ENCODE assay signal across 8 cellular contexts in genomic region chr6:132798820-132799538, GRCh38. TPM values are rescaled to one million over a fixed set of nuclear protein-coding genes. Genes with fewer than 3 reads are reported as not detected.
A peak's percentile ranks its signal among the peaks of the same experiment; 100 is the strongest.
DNase-seq lines count a peak whose midpoint lies in the region; ATAC-seq and TF ChIP-seq lines count a peak whose summit lies in the region.

No MANE protein-coding gene starts in this region.

- H3K27ac Mint-ChIP-seq in osteocyte (ENCODE audit: unreplicated experiment) = no peak overlapping the region

- H3K9me3 ChIP-seq in SJSA1 (replicated peaks) (0 out of 2 replicates have a peak, but pooled peaks cover 3% of the 10 kb centered on the region), aorta (ENCODE audit: control insufficient read depth, low read length) (peaks cover 2% of the 10 kb centered on the region)

- peak; percentile 90 for TF ChIP-seq CTCF in osteocyte (IDR thresholded peaks at IDR 0.05)

- H3K9me3 Mint-ChIP-seq in osteocyte (ENCODE audit: unreplicated experiment) = no peaks in the 10 kb centered on the region

- H3K36me3 ChIP-seq in SJSA1 (no peaks in the 10 kb centered on the region), aorta (ENCODE audit: control insufficient read depth in 1 of 2, insufficient read depth in 2 of 2, low read length in 1 of 2) (no peaks in the 10 kb centered on the region)

- in situ Hi-C loops in G401 (cut with HindIII; ENCODE audit: low sequenced_read_pairs) = loop anchor here (25.0 kb wide), 1 partner anchor 262 kb away; the partner anchor contains the start of gene TAAR9
- in situ Hi-C loops in KBM-7 (cut with MboI; ENCODE audit: low pct_unique_long_range_greater_than_20kb, low sequenced_read_pairs) = loop anchor here (25.0 kb wide), 2 partner anchors 137 to 262 kb away; partner anchors contain the start of genes TAAR1 and TAAR9

- WGBS in aorta, 2 donors = 14 to 16% methylated on average over 17 of the region's 17 CpGs

- H3K36me3 Mint-ChIP-seq in osteocyte (ENCODE audit: unreplicated experiment) = peaks cover 4% of the 10 kb centered on the region

- H3K27me3 ChIP-seq in SJSA1 (replicated peaks) (no peaks in the 10 kb centered on the region), aorta (ENCODE audit: control insufficient read depth in 1 of 2, insufficient read depth in 2 of 2, low read length in 1 of 2) (no peaks in the 10 kb centered on the region)

- H3K4me1 Mint-ChIP-seq in osteocyte (ENCODE audit: unreplicated experiment) = peaks cover 11% of the 10 kb centered on the region

- peaks cover 22% of the 10 kb centered on the region for H3K27me3 Mint-ChIP-seq in osteocyte (ENCODE audit: unreplicated experiment)

- H3K4me3 Mint-ChIP-seq in osteocyte (ENCODE audit: unreplicated experiment) = peak overlapping the region; percentile 84

- ATAC-seq in GM21786 (IDR thresholded peaks at IDR 0.05; ENCODE audit: unreplicated experiment) (peak; percentile 92), Right ventricle myocardium superior (ENCODE audit: poor library complexity) (peak; percentile 93), aorta (ENCODE audit: low FRiP score) (peak; percentile 79)

- intact Hi-C loops in Right ventricle myocardium superior (cut with DNase I) = no loop called here
- intact Hi-C loops in aorta (cut with DNase I) = loop anchor here in 1 of 2 donors (10.0 kb wide), 2 partner anchors 124 to 264 kb away; partner anchors contain the start of gene TAAR9

- DNase-seq in G401 (ENCODE audit: low spot score) (peak; percentile 81), KBM-7 (peak; percentile 76), SJSA1 (ENCODE audit: low read depth in 1 of 2, low spot score in 2 of 2) (peak in 1 of 2 experiments; percentile 61), Right ventricle myocardium superior (peak; percentile 80), osteocyte (ENCODE audit: extremely low spot score, unreplicated experiment) (no peak), aorta (peak; percentile 73 to 82)
- peak; percentile 79 for DNase-seq in activated naive CD4-positive, alpha-beta T cell treated with anti-CD3 and anti-CD28 coated beads, Interleukin-2, amount 50 U/mL, for 16 hours

- H3K4me1 ChIP-seq in SJSA1 (replicated peaks) (no peaks in the 10 kb centered on the region), aorta (ENCODE audit: control insufficient read depth in 1 of 2, insufficient read depth in 2 of 2, low read length in 2 of 2) (no peaks in the 10 kb centered on the region)

- H3K27ac ChIP-seq in SJSA1 (no peak overlapping the region), aorta (ENCODE audit: low read depth in 1 of 2, low read length in 2 of 2) (no peak overlapping the region)

- H3K4me3 ChIP-seq in SJSA1 = peak overlapping the region; percentile 51
- H3K4me3 ChIP-seq in aorta (ENCODE audit: low read length in 2 of 2) = peak overlapping the region; percentile 53 to 88

RNA-seq across cellular contexts. Expression of gene SLC18B1, which starts 0.5 kb away (rescaled TPM):
- 10.8 and 15.5 TPM in 2 replicates for total RNA-seq in G401 (2014; rRNA removed; shearing (Covaris generic))
- total RNA-seq in SJSA1 (2014; rRNA removed; shearing (Covaris generic)) = 4.2 and 4.3 TPM in 2 replicates
- 3.7 TPM for total RNA-seq in Right ventricle myocardium superior
- total RNA-seq in osteocyte = 3.3 and 4.9 TPM in 2 replicates
- total RNA-seq in aorta = 1 to 10 TPM; 4.5 to 9.2 TPM
- polyA plus RNA-seq in aorta = 1 to 10 TPM; 4.0 to 6.9 TPM

RNA-seq across cellular contexts. Expression of gene RPS12, which starts 15.4 kb away (rescaled TPM):
- 1,276 and 1,316 TPM in 2 replicates for total RNA-seq in G401 (2014; rRNA removed; shearing (Covaris generic))
- total RNA-seq in SJSA1 (2014; rRNA removed; shearing (Covaris generic)) = 1,665 and 2,029 TPM in 2 replicates
- 465 TPM for total RNA-seq in Right ventricle myocardium superior
- 934 and 950 TPM in 2 replicates for total RNA-seq in osteocyte
- total RNA-seq in aorta = 100 to 1,000 TPM; 689 to 706 TPM
- 1,000 to 10,000 TPM; 2,519 to 5,399 TPM for polyA plus RNA-seq in aorta

RNA-seq across cellular contexts. Expression of gene VNN2, which starts 41.3 kb away (rescaled TPM):
- not detected in 2 replicates for total RNA-seq in G401 (2014; rRNA removed; shearing (Covaris generic))
- total RNA-seq in SJSA1 (2014; rRNA removed; shearing (Covaris generic)) = 0.38 and 1.00 TPM in 2 replicates
- total RNA-seq in Right ventricle myocardium superior (1.9 TPM), osteocyte (not detected in 2 replicates), aorta (10 to 100 TPM in 1 of 2 donors, 1 to 10 TPM in 1; 4.7 to 15.6 TPM)
- polyA plus RNA-seq in aorta = 1 to 10 TPM in 1 of 2 donors, under 1 TPM in 1; 0.43 to 8.0 TPM
